ENCODE assay signal across 8 cellular contexts in the genomic region with DNA sequence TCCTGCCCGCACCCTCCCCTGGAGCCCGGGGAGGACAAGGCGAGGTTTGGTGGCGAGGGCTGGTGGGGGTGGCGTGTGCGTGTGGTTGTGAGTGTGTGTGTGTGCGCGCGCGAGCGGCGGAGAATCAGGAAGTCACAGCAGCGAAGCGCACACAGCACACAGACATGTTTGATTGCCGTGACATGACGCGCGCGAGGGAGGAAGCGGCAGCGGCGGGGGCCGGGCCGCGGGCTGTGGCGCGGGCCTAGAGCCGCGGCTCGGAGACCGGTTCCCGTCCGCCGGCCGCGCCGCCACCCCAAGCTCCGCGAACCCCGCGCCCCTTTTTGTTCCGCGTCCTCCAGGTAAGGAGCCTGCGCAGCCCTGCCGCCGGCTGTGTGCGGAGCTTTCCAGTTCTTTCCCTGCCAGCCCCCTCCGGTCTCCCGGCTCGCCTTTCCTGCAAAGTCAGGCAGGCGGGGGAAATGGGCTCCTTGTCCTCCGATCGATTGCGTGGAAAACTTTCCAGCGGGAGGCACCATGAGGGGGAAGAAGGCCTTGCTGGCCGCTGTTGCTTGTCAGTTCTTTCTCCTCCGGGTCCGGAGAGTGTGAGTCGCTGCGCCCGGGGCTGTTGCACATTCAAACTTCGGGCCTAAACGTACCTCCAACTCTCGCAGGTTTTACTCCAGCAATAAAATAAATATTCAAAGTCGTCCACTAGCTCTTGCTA. TPM values are rescaled to one million over a fixed set of nuclear protein-coding genes. Genes with fewer than 3 reads are reported as not detected.
A peak's percentile ranks its signal among the peaks of the same experiment; 100 is the strongest.
DNase-seq lines count a peak whose midpoint lies in the region; ATAC-seq, FAIRE-seq and TF ChIP-seq lines count a peak whose summit lies in the region.

No MANE protein-coding gene starts in this region.

- H4K20me1 ChIP-seq in neural cell (ENCODE audit: insufficient read depth), result no peaks in the 10 kb centered on the region

- H3K27ac Mint-ChIP-seq in stimulated activated naive CD8-positive, alpha-beta T cell treated with anti-CD3 and anti-CD28 coated beads, Interleukin-15, amount 100 ng/mL, for 72 hours, result peak overlapping the region; percentile 98 to 99

- H3K9me3 Mint-ChIP-seq in stimulated activated naive CD8-positive, alpha-beta T cell treated with anti-CD3 and anti-CD28 coated beads, Interleukin-15, amount 100 ng/mL, for 72 hours, result no peaks in the 10 kb centered on the region

- H3K4me3 Mint-ChIP-seq in stimulated activated naive CD8-positive, alpha-beta T cell treated with anti-CD3 and anti-CD28 coated beads, Interleukin-15, amount 100 ng/mL, for 72 hours, result peak overlapping the region; percentile 92 to 97

- TF ChIP-seq EP300 in neural cell (conservative IDR thresholded peaks at IDR 0.05; ENCODE audit: poor library complexity, severe bottlenecking), result peak; percentile 26

- CTCF ChIA-PET in BJ (lab: Yijun Ruan, JAX) (interaction anchor here (0.8 to 1.2 kb wide), 2 partner anchors 31 to 66 kb away, joined by 3 to 4 read pairs; no protein-coding TSS in a partner anchor), RWPE1 (lab: Yijun Ruan, JAX) (no interaction called here)

- H3K9me2 ChIP-seq in neural cell (ENCODE audit: insufficient read depth, low read length), result no peaks in the 10 kb centered on the region

- H3K79me2 ChIP-seq in neural cell (replicated peaks; ENCODE audit: insufficient read depth, low read length), result peaks cover 18% of the 10 kb centered on the region

- H3K27me3 ChIP-seq in BJ (ENCODE audit: control insufficient read depth, insufficient read depth, low read length) (no peaks in the 10 kb centered on the region), neural cell (ENCODE audit: insufficient read depth, low read depth, low read length) (peaks cover 39% of the 10 kb centered on the region)

- H3K9ac ChIP-seq in neural cell (ENCODE audit: low read length), result peak overlapping the region; percentile 87

- no peak for TF ChIP-seq RAD21 in neural cell (conservative IDR thresholded peaks at IDR 0.05)

- H3K4me1 Mint-ChIP-seq in stimulated activated naive CD8-positive, alpha-beta T cell treated with anti-CD3 and anti-CD28 coated beads, Interleukin-15, amount 100 ng/mL, for 72 hours, result peaks cover 54% of the 10 kb centered on the region

- H3K4me3 ChIP-seq in BJ (ENCODE audit: low read depth, low read length) (peak overlapping the region; percentile 91), fibroblast of villous mesenchyme (ENCODE audit: low read depth, low read length) (peak overlapping the region; percentile 89), neural cell (ENCODE audit: low read length) (peak overlapping the region; percentile 89)

- peak; percentile 21 for FAIRE-seq in GM19239 (lab: Jason Lieb, UNC)

- DNase-seq in BJ (ENCODE audit: low read depth), result no peak
- DNase-seq in GM19239 (ENCODE audit: insufficient read length, low spot score), result peak; percentile 59
- DNase-seq in RWPE1 (ENCODE audit: low spot score), result peak; percentile 30
- DNase-seq in activated gamma-delta T cell treated with Interleukin-2 at 50 U/mL for 16 hours, result peak; percentile 72
- DNase-seq in fibroblast of villous mesenchyme (ENCODE audit: low read depth), result peak; percentile 82
- DNase-seq in stimulated activated naive CD8-positive, alpha-beta T cell treated with anti-CD3 and anti-CD28 coated beads, Interleukin-15, amount 100 ng/mL, for 72 hours, result peak; percentile 70 to 77

- no peaks in the 10 kb centered on the region; the same call in 1 of the 2 replicates for H3K36me3 ChIP-seq in BJ (ENCODE audit: control insufficient read depth, insufficient read depth, low read length)
- H3K36me3 ChIP-seq in neural cell (ENCODE audit: insufficient read depth, low read length), result no peaks in the 10 kb centered on the region

- H3F3A ChIP-seq in neural cell (ENCODE audit: insufficient read depth, low read length, poor library complexity, severe bottlenecking), result no peaks in the 10 kb centered on the region

- peak overlapping the region; percentile 98 for H3K27ac ChIP-seq in RWPE1
- H3K27ac ChIP-seq in neural cell (ENCODE audit: low read length), result peak overlapping the region; percentile 80

- H3K9me3 ChIP-seq in neural cell (ENCODE audit: low read length), result no peaks in the 10 kb centered on the region

- no peaks in the 10 kb centered on the region for H3K27me3 Mint-ChIP-seq in stimulated activated naive CD8-positive, alpha-beta T cell treated with anti-CD3 and anti-CD28 coated beads, Interleukin-15, amount 100 ng/mL, for 72 hours

- POLR2A ChIA-PET in BJ (lab: Charles Lee), result no interaction called here
- POLR2A ChIA-PET in RWPE1 (lab: Yijun Ruan, JAX; ENCODE audit: low non-redundant PET), result no interaction called here

- peak overlapping the region; percentile 90 for H3K4me2 ChIP-seq in neural cell (ENCODE audit: low read length)

- H2AFZ ChIP-seq in neural cell (ENCODE audit: low read depth, low read length), result peak overlapping the region; percentile 63

- TF ChIP-seq CTCF in BJ (IDR thresholded peaks at IDR 0.05; ENCODE audit: insufficient read depth, low read depth, low read length) (no peak), RWPE1 (conservative IDR thresholded peaks at IDR 0.05; ENCODE audit: low read depth) (no peak), fibroblast of villous mesenchyme (IDR thresholded peaks at IDR 0.05; ENCODE audit: insufficient read depth, low read depth, low read length) (no peak), neural cell (IDR thresholded peaks at IDR 0.05; ENCODE audit: poor library complexity, severe bottlenecking) (no peak)

- peak; percentile 26 for ATAC-seq in HG03460 (IDR thresholded peaks at IDR 0.05; ENCODE audit: unreplicated experiment)
- peak; percentile 44 for ATAC-seq in stimulated activated naive CD8-positive, alpha-beta T cell treated with anti-CD3 and anti-CD28 coated beads, Interleukin-15, amount 100 ng/mL, for 72 hours

TF ChIP-seq in neural cell, 6 proteins besides CTCF, POLR2A, EP300 and RAD21:
- TF ChIP-seq MXI1 (conservative IDR thresholded peaks at IDR 0.05; ENCODE audit: poor library complexity, severe bottlenecking), result no peak
- peak; percentile 40 for TF ChIP-seq SMC3 (conservative IDR thresholded peaks at IDR 0.05; ENCODE audit: poor library complexity)
- TF ChIP-seq POLR2AphosphoS5 (IDR thresholded peaks at IDR 0.05), result peak; percentile 43
- TF ChIP-seq EZH2 (IDR thresholded peaks at IDR 0.05; ENCODE audit: borderline replicate concordance, insufficient read depth, low read length, poor library complexity, severe bottlenecking), result no peak
- TF ChIP-seq TAF1 (IDR thresholded peaks at IDR 0.05; ENCODE audit: low read depth), result peak; percentile 10
- TF ChIP-seq, protein P1, sequence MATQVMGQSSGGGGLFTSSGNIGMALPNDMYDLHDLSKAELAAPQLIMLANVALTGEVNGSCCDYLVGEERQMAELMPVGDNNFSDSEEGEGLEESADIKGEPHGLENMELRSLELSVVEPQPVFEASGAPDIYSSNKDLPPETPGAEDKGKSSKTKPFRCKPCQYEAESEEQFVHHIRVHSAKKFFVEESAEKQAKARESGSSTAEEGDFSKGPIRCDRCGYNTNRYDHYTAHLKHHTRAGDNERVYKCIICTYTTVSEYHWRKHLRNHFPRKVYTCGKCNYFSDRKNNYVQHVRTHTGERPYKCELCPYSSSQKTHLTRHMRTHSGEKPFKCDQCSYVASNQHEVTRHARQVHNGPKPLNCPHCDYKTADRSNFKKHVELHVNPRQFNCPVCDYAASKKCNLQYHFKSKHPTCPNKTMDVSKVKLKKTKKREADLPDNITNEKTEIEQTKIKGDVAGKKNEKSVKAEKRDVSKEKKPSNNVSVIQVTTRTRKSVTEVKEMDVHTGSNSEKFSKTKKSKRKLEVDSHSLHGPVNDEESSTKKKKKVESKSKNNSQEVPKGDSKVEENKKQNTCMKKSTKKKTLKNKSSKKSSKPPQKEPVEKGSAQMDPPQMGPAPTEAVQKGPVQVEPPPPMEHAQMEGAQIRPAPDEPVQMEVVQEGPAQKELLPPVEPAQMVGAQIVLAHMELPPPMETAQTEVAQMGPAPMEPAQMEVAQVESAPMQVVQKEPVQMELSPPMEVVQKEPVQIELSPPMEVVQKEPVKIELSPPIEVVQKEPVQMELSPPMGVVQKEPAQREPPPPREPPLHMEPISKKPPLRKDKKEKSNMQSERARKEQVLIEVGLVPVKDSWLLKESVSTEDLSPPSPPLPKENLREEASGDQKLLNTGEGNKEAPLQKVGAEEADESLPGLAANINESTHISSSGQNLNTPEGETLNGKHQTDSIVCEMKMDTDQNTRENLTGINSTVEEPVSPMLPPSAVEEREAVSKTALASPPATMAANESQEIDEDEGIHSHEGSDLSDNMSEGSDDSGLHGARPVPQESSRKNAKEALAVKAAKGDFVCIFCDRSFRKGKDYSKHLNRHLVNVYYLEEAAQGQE (IDR thresholded peaks at IDR 0.05; ENCODE audit: borderline replicate concordance), result peak; percentile 28

RNA-seq across cellular contexts. Expression of a gene that starts 2.5 kb away (rescaled TPM):
- polyA plus RNA-seq in BJ (2011; rRNA removed) (58.4 and 67.4 TPM in 2 replicates), neural cell (42.7 and 150 TPM in 2 replicates)
- polyA minus RNA-seq in BJ (2011; rRNA and poly(A)+ RNA removed), result 162 and 201 TPM in 2 replicates
- 51.4 and 62.8 TPM in 2 replicates for total RNA-seq in fibroblast of villous mesenchyme
- polyA minus RNA-seq in neural cell, result 103 and 106 TPM in 2 replicates
